8 cellular contexts compared by ENCODE assay signal in genomic region chr7:1569016-1569415, GRCh38. TPM values are rescaled to one million over a fixed set of nuclear protein-coding genes. Genes with fewer than 3 reads are reported as not detected.
DNase-seq lines count a peak whose midpoint lies in the region; ATAC-seq and TF ChIP-seq lines count a peak whose summit lies in the region.

No MANE protein-coding gene starts in this region.

- H3K4me1 ChIP-seq in NT2/D1 (ENCODE audit: insufficient read depth, insufficient read length): peaks cover 16% of the 10 kb centered on the region
- peaks cover 32% of the 10 kb centered on the region for H3K4me1 ChIP-seq in mammary epithelial cell (ENCODE audit: insufficient read depth, low read length)
- H3K4me1 ChIP-seq in mucosa of descending colon (ENCODE audit: low read depth): peaks cover 36% of the 10 kb centered on the region

- peak overlapping the region; percentile 98 for H2AFZ ChIP-seq in mammary epithelial cell (ENCODE audit: low read depth, low read length)

- WGBS in mammary epithelial cell (ENCODE audit: low coverage, missing lambda C conversion rate): 24% methylated on average over 6 of the region's 13 CpGs

- H3K27me3 ChIP-seq in NT2/D1 (ENCODE audit: insufficient read depth, insufficient read length) (no peaks in the 10 kb centered on the region), mammary epithelial cell (ENCODE audit: insufficient read depth, low read length) (no peaks in the 10 kb centered on the region), H7 (ENCODE audit: control insufficient read depth, insufficient read depth, low read length) (no peaks in the 10 kb centered on the region)

- no peak for TF ChIP-seq CTCF in mammary epithelial cell (conservative IDR thresholded peaks at IDR 0.05 in 1 of 2, IDR thresholded peaks at IDR 0.05 in 1 of 2; ENCODE audit: extremely low read depth in 1 of 2, insufficient read depth in 1 of 2, low read depth in 1 of 2, low read length in 2 of 2)
- no peak for TF ChIP-seq CTCF in mucosa of descending colon (IDR thresholded peaks at IDR 0.05)

- dilution Hi-C loops in mammary epithelial cell (cut with HindIII; ENCODE audit: low sequenced_read_pairs): loop anchor here (5.0 kb wide), 1 partner anchor 67 kb away; the partner anchor contains the start of gene INTS1

- ATAC-seq in mucosa of descending colon (no peak), HG02852 (IDR thresholded peaks at IDR 0.05; ENCODE audit: unreplicated experiment) (no peak), GM21576 (IDR thresholded peaks at IDR 0.05; ENCODE audit: unreplicated experiment) (no peak)

- peak; percentile 65 for DNase-seq in EL
- no peak for DNase-seq in NT2/D1 (ENCODE audit: low read depth, low spot score)
- DNase-seq in mammary epithelial cell: peak; percentile 36
- peak in 2 of 3 donors; percentile 49 to 64 for DNase-seq in mucosa of descending colon
- no peak for DNase-seq in H7
- DNase-seq in DMS153 treated with DMSO at 0.1 percent for 48 hours (lab: John Stamatoyannopoulos, UW; ENCODE audit: unreplicated experiment): no peak

- no peaks in the 10 kb centered on the region for H3K9me3 ChIP-seq in NT2/D1 (ENCODE audit: insufficient read depth, low read length)
- H3K9me3 ChIP-seq in mammary epithelial cell (replicated peaks; ENCODE audit: insufficient read depth, low read length): no peaks in the 10 kb centered on the region
- no peaks in the 10 kb centered on the region for H3K9me3 ChIP-seq in mucosa of descending colon

- CTCF ChIA-PET in mammary epithelial cell (lab: Charles Lee; ENCODE audit: low non-redundant PET): no interaction called here

- H3K27ac ChIP-seq in mammary epithelial cell (ENCODE audit: insufficient read depth, low read depth, low read length): peak overlapping the region; percentile 67

- BruUV-seq in mammary epithelial cell (replicated peaks; lab: Mats Ljungman, UMichigan): no TSS peak

- H3K4me3 ChIP-seq in NT2/D1 (ENCODE audit: insufficient read length, low read depth) (peak overlapping the region; percentile 93), mammary epithelial cell (replicated peaks in 1 of 3; ENCODE audit: insufficient read depth in 1 of 3, low read depth in 2 of 3, low read length in 3 of 3) (peak overlapping the region; percentile 84 to 93 (median 87)), mucosa of descending colon (no peak overlapping the region), H7 (ENCODE audit: insufficient read depth, low read depth, low read length) (no peak overlapping the region)

- intact Hi-C loops in mammary epithelial cell (cut with micrococcal nuclease): loop anchor here (1.0 kb wide), 1 partner anchor 10 kb away; no protein-coding TSS in a partner anchor
- intact Hi-C loops in mucosa of descending colon (cut with DNase I, micrococcal nuclease): no loop called here

- H4K20me1 ChIP-seq in mammary epithelial cell (ENCODE audit: insufficient read depth, low read length): no peaks in the 10 kb centered on the region

- H3K36me3 ChIP-seq in NT2/D1 (ENCODE audit: insufficient read depth, insufficient read length, low read length): peaks cover 42% of the 10 kb centered on the region
- peaks cover 7% of the 10 kb centered on the region for H3K36me3 ChIP-seq in mammary epithelial cell (ENCODE audit: insufficient read depth, low read length)
- H3K36me3 ChIP-seq in mucosa of descending colon (ENCODE audit: low read depth): no peaks in the 10 kb centered on the region
- H3K36me3 ChIP-seq in H7 (replicated peaks; ENCODE audit: control insufficient read depth, insufficient read depth, low read length): peaks cover 4% of the 10 kb centered on the region

- peaks cover 30% of the 10 kb centered on the region for H3K79me2 ChIP-seq in mammary epithelial cell (ENCODE audit: insufficient read depth, low read length)

- peak overlapping the region; percentile 95 for H3K9ac ChIP-seq in NT2/D1 (ENCODE audit: insufficient read length, low read depth)
- H3K9ac ChIP-seq in mammary epithelial cell (ENCODE audit: insufficient read depth, low read length): peak overlapping the region; percentile 83

- in situ Hi-C loops in mammary epithelial cell (cut with MboI; ENCODE audit: low sequenced_read_pairs in 2 of 2): loop anchor here in 1 of 2 donors (25.0 kb wide), 1 partner anchor 793 kb away; the partner anchor contains the start of gene EIF3B

- peak overlapping the region; percentile 85 for H3K4me2 ChIP-seq in mammary epithelial cell (ENCODE audit: insufficient read depth, low read depth, low read length)

RNA-seq across cellular contexts. Expression of gene PSMG3, which starts 0.8 kb away (rescaled TPM):
- 10 to 100 TPM; 25.8 to 34.0 TPM for total RNA-seq in mammary epithelial cell
- polyA plus RNA-seq in mammary epithelial cell: 70.4 TPM
- polyA minus RNA-seq in mammary epithelial cell: 14.2 TPM
- 10 to 100 TPM; 22.6 to 26.0 (median 22.9) TPM for total RNA-seq in mucosa of descending colon
- 45.9 and 49.8 TPM in 2 replicates for total RNA-seq in H7 (2014; rRNA removed; shearing (Covaris generic))

RNA-seq across cellular contexts. Expression of gene TMEM184A, which starts 13.0 kb away (rescaled TPM):
- total RNA-seq in mammary epithelial cell: 10 to 100 TPM in 1 of 2 donors, 1 to 10 TPM in 1; 9.2 to 15.1 TPM
- 5.5 TPM for polyA plus RNA-seq in mammary epithelial cell
- 8.4 TPM for polyA minus RNA-seq in mammary epithelial cell
- 10 to 100 TPM; 36.7 to 87.9 (median 66.0) TPM for total RNA-seq in mucosa of descending colon
- total RNA-seq in H7 (2014; rRNA removed; shearing (Covaris generic)): 0.74 and 1.2 TPM in 2 replicates

RNA-seq across cellular contexts. Expression of gene MAFK, which starts 38.5 kb away (rescaled TPM):
- total RNA-seq in mammary epithelial cell: 10 to 100 TPM; 10.5 to 23.4 TPM
- polyA plus RNA-seq in mammary epithelial cell: 3.1 TPM
- polyA minus RNA-seq in mammary epithelial cell: 10.2 TPM
- total RNA-seq in mucosa of descending colon: 10 to 100 TPM; 43.6 to 66.2 (median 52.2) TPM
- 14.8 and 23.1 TPM in 2 replicates for total RNA-seq in H7 (2014; rRNA removed; shearing (Covaris generic))

Comparison
In these comparisons a context has a peak if more than half of its experiments do, and no peak if none do; other contexts are left out.
1. DNase-seq: peak in EL (single experiment), mammary epithelial cell (single experiment) and mucosa of descending colon (2 of 3); none in NT2/D1 (single experiment), H7 (single experiment) and DMS153 treated with DMSO at 0.1 percent for 48 hours (single experiment).
2. H3K4me3 ChIP-seq: peak in NT2/D1 (single experiment) and mammary epithelial cell (3 of 3); none in mucosa of descending colon (single experiment) and H7 (single experiment).